17 cellular contexts compared by ENCODE assay signal in the genomic region with DNA sequence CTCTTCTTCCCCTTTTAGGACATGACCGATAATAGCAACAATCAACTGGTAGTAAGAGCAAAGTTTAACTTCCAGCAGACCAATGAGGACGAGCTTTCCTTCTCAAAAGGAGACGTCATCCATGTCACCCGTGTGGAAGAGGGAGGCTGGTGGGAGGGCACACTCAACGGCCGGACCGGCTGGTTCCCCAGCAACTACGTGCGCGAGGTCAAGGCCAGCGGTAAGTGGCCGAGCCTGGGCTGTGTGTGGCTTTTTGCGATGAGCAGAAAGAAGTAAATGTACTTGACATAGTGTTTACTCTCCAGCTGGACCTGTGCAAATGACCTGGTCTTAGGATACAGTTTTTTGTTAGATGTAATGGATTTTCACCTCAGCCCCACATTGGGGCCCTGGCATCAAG.
DNase-seq lines count a peak whose midpoint lies in the region; ATAC-seq and TF ChIP-seq lines count a peak whose summit lies in the region.
"Had no signal": no experiment of that assay in that cellular context is flagged by ENCODE, and none has a peak within 500 bp of the region (broad histone marks: within the 10 kb centered on the region; RNA-seq: fewer than 3 reads in every experiment).

No MANE protein-coding gene starts in this region.

- 18 to 58% (median 20%) methylated on average over 13 of the region's 13 CpGs for WGBS in ovary, 3 donors

- CTCF ChIA-PET in activated CD8-positive, alpha-beta T cell treated with anti-CD3 and anti-CD28 coated beads, Interleukin-2, amount 10 ng/mL, durations not matched to agents 7 days and 5 days (lab: Charles Lee) = interaction anchor here (5.1 kb wide), 1 partner anchor 150 kb away, joined by 60 read pairs; no protein-coding TSS in a partner anchor

- no peak for ATAC-seq in activated CD8-positive, alpha-beta T cell treated with anti-CD3 and anti-CD28 coated beads, Interleukin-2, amount 10 ng/mL, durations not matched to agents 7 days and 5 days
- no peak for ATAC-seq in activated T-cell treated with anti-CD3 and anti-CD28 coated beads, Interleukin-2, amount 50 U/mL, for 72 hours (replicated peaks in 1 of 2)
- ATAC-seq: T-cell had no signal

- H3K27me3 ChIP-seq in ascending aorta (no peaks in the 10 kb centered on the region), right atrium auricular region (no peaks in the 10 kb centered on the region), ovary (no peaks in the 10 kb centered on the region)

- no peaks in the 10 kb centered on the region for H3K9me3 ChIP-seq in ascending aorta
- no peaks in the 10 kb centered on the region for H3K9me3 ChIP-seq in right atrium auricular region
- no peaks in the 10 kb centered on the region for H3K9me3 ChIP-seq in ovary

- peaks cover 18% of the 10 kb centered on the region for H3K36me3 Mint-ChIP-seq in type B pancreatic cell
- H3K36me3 Mint-ChIP-seq in activated CD8-positive, alpha-beta T cell treated with anti-CD3 and anti-CD28 coated beads, Interleukin-2, amount 10 ng/mL, durations not matched to agents 7 days and 5 days (ENCODE audit: low read depth) = peaks cover 18% of the 10 kb centered on the region
- no peaks in the 10 kb centered on the region for H3K36me3 Mint-ChIP-seq in activated T-cell treated with anti-CD3 and anti-CD28 coated beads, Interleukin-2, amount 50 U/mL, for 72 hours (ENCODE audit: insufficient read depth in 2 of 2)

- H3K27ac Mint-ChIP-seq in type B pancreatic cell = peak overlapping the region; percentile 70
- H3K27ac Mint-ChIP-seq in activated CD8-positive, alpha-beta T cell treated with anti-CD3 and anti-CD28 coated beads, Interleukin-2, amount 10 ng/mL, durations not matched to agents 7 days and 5 days = no peak overlapping the region
- no peak overlapping the region for H3K27ac Mint-ChIP-seq in activated T-cell treated with anti-CD3 and anti-CD28 coated beads, Interleukin-2, amount 50 U/mL, for 72 hours

- H3K4me3 ChIP-seq in ascending aorta (peak overlapping the region; percentile 21 to 26), right atrium auricular region (no peak overlapping the region), ovary (no peak overlapping the region)

- H3K4me3 Mint-ChIP-seq in type B pancreatic cell = no peak overlapping the region
- H3K4me3 Mint-ChIP-seq in activated CD8-positive, alpha-beta T cell treated with anti-CD3 and anti-CD28 coated beads, Interleukin-2, amount 10 ng/mL, durations not matched to agents 7 days and 5 days = no peak overlapping the region
- H3K4me3 Mint-ChIP-seq in activated T-cell treated with anti-CD3 and anti-CD28 coated beads, Interleukin-2, amount 50 U/mL, for 72 hours = no peak overlapping the region
- H3K4me3 Mint-ChIP-seq: T-cell had no signal

- no peak for TF ChIP-seq CTCF in ascending aorta (IDR thresholded peaks at IDR 0.05)
- TF ChIP-seq CTCF in right atrium auricular region (IDR thresholded peaks at IDR 0.05) = no peak
- no peak for TF ChIP-seq CTCF in ovary (IDR thresholded peaks at IDR 0.05)
- no peak for TF ChIP-seq CTCF in type B pancreatic cell (conservative IDR thresholded peaks at IDR 0.05)

- peaks cover 45% of the 10 kb centered on the region for H3K4me1 Mint-ChIP-seq in type B pancreatic cell (ENCODE audit: unreplicated experiment)
- peaks cover 5% of the 10 kb centered on the region for H3K4me1 Mint-ChIP-seq in activated CD8-positive, alpha-beta T cell treated with anti-CD3 and anti-CD28 coated beads, Interleukin-2, amount 10 ng/mL, durations not matched to agents 7 days and 5 days (ENCODE audit: low read depth)
- peaks cover 22% of the 10 kb centered on the region for H3K4me1 Mint-ChIP-seq in activated T-cell treated with anti-CD3 and anti-CD28 coated beads, Interleukin-2, amount 50 U/mL, for 72 hours (ENCODE audit: low read depth)

- H3K27me3 Mint-ChIP-seq in type B pancreatic cell = no peaks in the 10 kb centered on the region
- H3K27me3 Mint-ChIP-seq in activated CD8-positive, alpha-beta T cell treated with anti-CD3 and anti-CD28 coated beads, Interleukin-2, amount 10 ng/mL, durations not matched to agents 7 days and 5 days (ENCODE audit: low read depth) = no peaks in the 10 kb centered on the region
- no peaks in the 10 kb centered on the region for H3K27me3 Mint-ChIP-seq in activated T-cell treated with anti-CD3 and anti-CD28 coated beads, Interleukin-2, amount 50 U/mL, for 72 hours (ENCODE audit: low read depth)
- H3K27me3 Mint-ChIP-seq: T-cell had no signal

- H3K9me3 Mint-ChIP-seq in type B pancreatic cell = no peaks in the 10 kb centered on the region
- H3K9me3 Mint-ChIP-seq in activated CD8-positive, alpha-beta T cell treated with anti-CD3 and anti-CD28 coated beads, Interleukin-2, amount 10 ng/mL, durations not matched to agents 7 days and 5 days (ENCODE audit: insufficient read depth) = no peaks in the 10 kb centered on the region
- H3K9me3 Mint-ChIP-seq in activated T-cell treated with anti-CD3 and anti-CD28 coated beads, Interleukin-2, amount 50 U/mL, for 72 hours = no peaks in the 10 kb centered on the region
- H3K9me3 Mint-ChIP-seq: T-cell had no signal

- no peaks in the 10 kb centered on the region for H3K36me3 ChIP-seq in ascending aorta
- H3K36me3 ChIP-seq in right atrium auricular region = no peaks in the 10 kb centered on the region
- H3K36me3 ChIP-seq in ovary = no peaks in the 10 kb centered on the region

- TF ChIP-seq EP300 in ovary (IDR thresholded peaks at IDR 0.05) = no peak

- peak overlapping the region; percentile 77 to 82 for H3K27ac ChIP-seq in ascending aorta
- H3K27ac ChIP-seq in right atrium auricular region = peak overlapping the region; percentile 9 to 13
- H3K27ac ChIP-seq in ovary = peak overlapping the region in 1 of 2 donors; percentile 55
- H3K27ac ChIP-seq: parathyroid adenoma, VCaP had no signal

- DNase-seq in ascending aorta (ENCODE audit: low spot score in 2 of 2) (peak in 1 of 2 donors; percentile 73), right atrium auricular region (ENCODE audit: low spot score) (no peak), ovary (peak; percentile 65 to 78 (median 70)), type B pancreatic cell (ENCODE audit: extremely low spot score, unreplicated experiment) (no peak), NCI-H446 treated with DMSO at 0.1 percent for 48 hours (lab: John Stamatoyannopoulos, UW) (no peak)
- DNase-seq in activated CD8-positive, alpha-beta T cell treated with anti-CD3 and anti-CD28 coated beads, Interleukin-2, amount 10 ng/mL, durations not matched to agents 7 days and 5 days = no peak
- DNase-seq in activated T-cell treated with anti-CD3 and anti-CD28 coated beads, Interleukin-2, amount 50 U/mL, for 72 hours = no peak
- DNase-seq: activated effector memory CD4-positive, alpha-beta T cell treated with Interleukin-2 at 50 U/mL for 16 hours; dermis blood vessel endothelial cell; DMS153; glutamatergic neuron; islet precursor cell; NCI-H1105; RPMI8226; T-cell had no signal

- intact Hi-C loops in ascending aorta (cut with DNase I) (loop anchor here (2.0 to 10.0 kb wide), 4 partner anchors 39 to 503 kb away; partner anchors contain the start of genes ARHGEF7 and ING1), ovary (cut with DNase I) (loop anchor here in 3 of 4 donors (5.0 to 10.0 kb wide), 4 partner anchors 63 to 303 kb away; partner anchors contain the start of gene ANKRD10 (in 1 of the 3))

- TF ChIP-seq POLR2A in ovary (IDR thresholded peaks at IDR 0.05) = no peak

- POLR2A ChIA-PET in activated CD8-positive, alpha-beta T cell treated with anti-CD3 and anti-CD28 coated beads, Interleukin-2, amount 10 ng/mL, durations not matched to agents 7 days and 5 days (lab: Charles Lee) = no interaction called here

- H3K4me1 ChIP-seq in ascending aorta (peaks cover 12 to 59% of the 10 kb centered on the region in 2 donors), right atrium auricular region (peaks cover 0 to 61% of the 10 kb centered on the region in 2 donors), ovary (ENCODE audit: insufficient read depth) (peaks cover 9% of the 10 kb centered on the region)
- H3K4me1 ChIP-seq: parathyroid adenoma had no signal

Comparison
In these comparisons a context has a peak if more than half of its experiments do, and no peak if none do; other contexts are left out.
1. DNase-seq: peak in ovary (5 of 5); none in right atrium auricular region (single experiment), type B pancreatic cell (single experiment), activated CD8-positive, alpha-beta T cell treated with anti-CD3 and anti-CD28 coated beads, Interleukin-2, amount 10 ng/mL, durations not matched to agents 7 days and 5 days (single experiment), activated T-cell treated with anti-CD3 and anti-CD28 coated beads, Interleukin-2, amount 50 U/mL, for 72 hours (0 of 2) and NCI-H446 treated with DMSO at 0.1 percent for 48 hours (single experiment).
2. H3K4me3 ChIP-seq: peak in ascending aorta (2 of 2); none in right atrium auricular region (0 of 2) and ovary (single experiment).